In genomic region chr1:15802234-15802965, GRCh38 we compare ENCODE assay signal across 15 cellular contexts. TPM values are rescaled to one million over a fixed set of nuclear protein-coding genes. Genes with fewer than 3 reads are reported as not detected.
A peak's percentile ranks its signal among the peaks of the same experiment; 100 is the strongest.
DNase-seq lines count a peak whose midpoint lies in the region; ATAC-seq and TF ChIP-seq lines count a peak whose summit lies in the region.
"Had no signal": no experiment of that assay in that cellular context is flagged by ENCODE, and none has a peak within 500 bp of the region (broad histone marks: within the 10 kb centered on the region; RNA-seq: fewer than 3 reads in every experiment).

No MANE protein-coding gene starts in this region.

- DNase-seq in GM03348 (ENCODE audit: low spot score) (peak; percentile 70), PC-3 (peak; percentile 63), astrocyte of the spinal cord (ENCODE audit: low read depth, low spot score) (peak; percentile 52), smooth muscle cell (lab: John Stamatoyannopoulos, UW; ENCODE audit: unreplicated experiment) (no peak), DMS 273 (lab: John Stamatoyannopoulos, UW; ENCODE audit: unreplicated experiment) (no peak), foreskin keratinocyte (no peak)
- DNase-seq: activated CD4-positive, alpha-beta T cell treated with anti-CD3 and anti-CD28 coated beads for 36 hours; activated T-cell treated with anti-CD3 and anti-CD28 coated beads, Interleukin-2, amount 50 U/mL, for 24 hours; NCI-H1048; NCI-H2171 treated with DMSO at 0.1 percent for 48 hours; stimulated activated CD4-positive, alpha-beta T cell treated with anti-CD3 and anti-CD28 coated beads, Interleukin-4, amount 100 ng/mL, for 1 hour had no signal

- H3F3A ChIP-seq in PC-3 (ENCODE audit: low read length, unreplicated experiment) (no peaks in the 10 kb centered on the region), smooth muscle cell (ENCODE audit: low read depth) (peaks cover 11% of the 10 kb centered on the region)

- no peaks in the 10 kb centered on the region for H3K36me3 ChIP-seq in PC-3 (ENCODE audit: low read depth, low read length)
- no peaks in the 10 kb centered on the region for H3K36me3 ChIP-seq in smooth muscle cell (ENCODE audit: low read depth)
- H3K36me3 ChIP-seq: HAP-1, right atrium auricular region had no signal

- H3K9ac ChIP-seq in PC-3 (ENCODE audit: low read length) (no peak overlapping the region), smooth muscle cell (ENCODE audit: low read depth) (no peak overlapping the region)

- 76% methylated on average over 17 of the region's 17 CpGs for WGBS in smooth muscle cell (ENCODE audit: low lambda C conversion rate)

- in situ Hi-C loops in astrocyte of the spinal cord (cut with HindIII; ENCODE audit: low sequenced_read_pairs) = no loop called here

- intact Hi-C loops in PC-3 (cut with micrococcal nuclease) = loop anchor here (2.0 kb wide), 1 partner anchor 192 kb away; no protein-coding TSS in a partner anchor

- no peaks in the 10 kb centered on the region for H3K9me3 ChIP-seq in PC-3 (ENCODE audit: low read length)
- no peaks in the 10 kb centered on the region for H3K9me3 ChIP-seq in smooth muscle cell (replicated peaks; ENCODE audit: low read depth)
- H3K9me3 ChIP-seq: HAP-1, right atrium auricular region had no signal

- POLR2A ChIA-PET in PC-3 (lab: Charles Lee; ENCODE audit: unreplicated experiment) = interaction anchor here (0.7 kb wide), 1 partner anchor 32 kb away, joined by 3 read pairs; no protein-coding TSS in a partner anchor

- H3K4me1 ChIP-seq in PC-3 (ENCODE audit: insufficient read depth, low read length) (peaks cover 53% of the 10 kb centered on the region), smooth muscle cell (ENCODE audit: low read depth) (peaks cover 14% of the 10 kb centered on the region), foreskin keratinocyte (peaks cover 23% of the 10 kb centered on the region)

- peaks cover 5% of the 10 kb centered on the region for H3K79me2 ChIP-seq in PC-3 (ENCODE audit: low read length)
- no peaks in the 10 kb centered on the region for H3K79me2 ChIP-seq in smooth muscle cell (ENCODE audit: low read depth)

- H2AFZ ChIP-seq in PC-3 (ENCODE audit: low read length) (no peak overlapping the region), smooth muscle cell (ENCODE audit: low read depth) (no peak overlapping the region)

- BruUV-seq in PC-3 (replicated peaks; lab: Mats Ljungman, UMichigan) = no TSS peak

- no peak for TF ChIP-seq CTCF in PC-3 (conservative IDR thresholded peaks at IDR 0.05; ENCODE audit: low read depth, low read length)
- TF ChIP-seq CTCF in astrocyte of the spinal cord (IDR thresholded peaks at IDR 0.05; ENCODE audit: low read depth, low read length) = no peak
- TF ChIP-seq CTCF in smooth muscle cell (IDR thresholded peaks at IDR 0.05; ENCODE audit: borderline replicate concordance, insufficient read depth, poor library complexity, severe bottlenecking) = no peak
- no peak for TF ChIP-seq CTCF in foreskin keratinocyte (conservative IDR thresholded peaks at IDR 0.05)

- H3K4me2 ChIP-seq in PC-3 (ENCODE audit: low read length) = peak overlapping the region; percentile 17; the same call in 1 of the 2 replicates
- peak overlapping the region; percentile 18 for H3K4me2 ChIP-seq in smooth muscle cell

- no peaks in the 10 kb centered on the region for H3K9me2 ChIP-seq in PC-3 (replicated peaks; ENCODE audit: low read length)

- no peaks in the 10 kb centered on the region for H4K20me1 ChIP-seq in PC-3 (ENCODE audit: low read length)
- H4K20me1 ChIP-seq in smooth muscle cell (ENCODE audit: low read depth) = no peaks in the 10 kb centered on the region

- no peak overlapping the region for H3K27ac ChIP-seq in PC-3 (ENCODE audit: low read length)
- peak overlapping the region; percentile 96 for H3K27ac ChIP-seq in smooth muscle cell (ENCODE audit: low read depth)
- no peak overlapping the region for H3K27ac ChIP-seq in foreskin keratinocyte
- H3K27ac ChIP-seq: right atrium auricular region had no signal

- no peak overlapping the region for H3K4me3 ChIP-seq in PC-3 (ENCODE audit: low read length)
- no peak overlapping the region for H3K4me3 ChIP-seq in astrocyte of the spinal cord (ENCODE audit: low read depth, low read length)
- no peak overlapping the region for H3K4me3 ChIP-seq in smooth muscle cell
- H3K4me3 ChIP-seq: HAP-1, right atrium auricular region had no signal

- no peaks in the 10 kb centered on the region for H3K27me3 ChIP-seq in PC-3 (ENCODE audit: low read length)
- H3K27me3 ChIP-seq in smooth muscle cell (ENCODE audit: low read depth) = no peaks in the 10 kb centered on the region
- no peaks in the 10 kb centered on the region for H3K27me3 ChIP-seq in foreskin keratinocyte
- H3K27me3 ChIP-seq: right atrium auricular region had no signal

- CTCF ChIA-PET in PC-3 (lab: Charles Lee) = interaction anchor here (0.6 to 1.5 kb wide), 2 partner anchors 11 to 14 kb away, joined by 3 to 6 read pairs; no protein-coding TSS in a partner anchor

- ATAC-seq in PC-3 (0 out of 2 replicates have a peak, but pooled peaks have one; percentile 6), GM21576 (IDR thresholded peaks at IDR 0.05; ENCODE audit: unreplicated experiment) (no peak), foreskin keratinocyte (no peak)
- ATAC-seq: natural killer cell treated with Interleukin-12 subunit alpha and Interleukin-12 subunit beta and Interleukin-15 and Interleukin-18, amount 100 ng/mL, for 72 hours had no signal

RNA-seq across cellular contexts. Expression of gene UQCRHL, which starts 5.0 kb away (rescaled TPM):
- total RNA-seq in PC-3 (2014; rRNA removed) = 8.7 and 11.2 TPM in 2 replicates
- 3.9 and 4.4 TPM in 2 replicates for total RNA-seq in smooth muscle cell
- polyA plus RNA-seq in smooth muscle cell = 1.1 and 1.6 TPM in 2 replicates
- 3.2 and 5.3 TPM in 2 replicates for total RNA-seq in foreskin keratinocyte
- 5.6 and 8.7 TPM in 2 replicates for polyA plus RNA-seq in foreskin keratinocyte

RNA-seq across cellular contexts. Expression of gene FBLIM1, which starts 43.8 kb away (rescaled TPM):
- total RNA-seq in PC-3 (2014; rRNA removed) (74.1 and 90.0 TPM in 2 replicates), smooth muscle cell (31.1 and 36.7 TPM in 2 replicates), foreskin keratinocyte (127 and 168 TPM in 2 replicates)
- polyA plus RNA-seq in smooth muscle cell (50.8 and 72.9 TPM in 2 replicates), foreskin keratinocyte (99.3 and 122 TPM in 2 replicates)
- total RNA-seq: natural killer cell treated with Interleukin-12 subunit alpha and Interleukin-12 subunit beta and Interleukin-15 and Interleukin-18, amount 100 ng/mL, for 72 hours had no signal

RNA-seq across cellular contexts. Expression of gene SPEN, which starts 45.1 kb away (rescaled TPM):
- 26.7 and 35.7 TPM in 2 replicates for total RNA-seq in PC-3 (2014; rRNA removed)
- total RNA-seq in smooth muscle cell = 24.9 and 28.7 TPM in 2 replicates
- polyA plus RNA-seq in smooth muscle cell = 10.6 and 20.0 TPM in 2 replicates
- total RNA-seq in foreskin keratinocyte = 49.0 and 51.6 TPM in 2 replicates
- polyA plus RNA-seq in foreskin keratinocyte = 14.1 and 16.8 TPM in 2 replicates

Comparison
In these comparisons a context has a peak if more than half of its experiments do, and no peak if none do; other contexts are left out.
1. DNase-seq: peak in GM03348 (single experiment), PC-3 (single experiment) and astrocyte of the spinal cord (single experiment); none in smooth muscle cell (single experiment), DMS 273 (single experiment) and foreskin keratinocyte (0 of 2).